ENCODE assay signal across 8 cellular contexts in genomic region chr4:74157743-74158560, GRCh38.
A peak's percentile ranks its signal among the peaks of the same experiment; 100 is the strongest.
DNase-seq lines count a peak whose midpoint lies in the region; ATAC-seq and TF ChIP-seq lines count a peak whose summit lies in the region.

TSS of gene MTHFD2L (plus strand) at chr4:74158118. CDS start at chr4:74158139, 21 bp downstream.

- DNase-seq in AG10803 (ENCODE audit: low read depth) (peak; percentile 95), NCI-H226 (peak; percentile 92), cerebellar cortex (ENCODE audit: low spot score) (peak; percentile 91), islet precursor cell (peak; percentile 99)
- DNase-seq in activated CD4-positive, CD25-positive, alpha-beta regulatory T cell treated with anti-CD3 and anti-CD28 coated beads, Interleukin-2, amount 50 U/mL, for 16 hours (ENCODE audit: low read depth, low spot score) = peak; percentile 57
- peak; percentile 82 for DNase-seq in stimulated activated CD4-positive, alpha-beta T cell treated with anti-CD3 and anti-CD28 coated beads, Interleukin-12 subunit alpha, Interleukin-12 subunit beta, amount 100 ng/mL, for 4 hours

- ATAC-seq in GM19023 (IDR thresholded peaks at IDR 0.05; ENCODE audit: unreplicated experiment) = peak; percentile 98
- peak; percentile 98 for ATAC-seq in HG03196 (IDR thresholded peaks at IDR 0.05; ENCODE audit: unreplicated experiment)

- TF ChIP-seq CTCF in AG10803 (conservative IDR thresholded peaks at IDR 0.05; ENCODE audit: low read length) = no peak

- peak within 1 kb of the TSS; percentile 70 for H3K4me3 ChIP-seq in AG10803 (ENCODE audit: low read length)

Comparison
In these comparisons a context has a peak if more than half of its experiments do, and no peak if none do; other contexts are left out.
1. Peak in every context shown above with its lines: DNase-seq, ATAC-seq and H3K4me3 ChIP-seq.